Comparison of ENCODE assay signal across 8 cellular contexts in the genomic region with DNA sequence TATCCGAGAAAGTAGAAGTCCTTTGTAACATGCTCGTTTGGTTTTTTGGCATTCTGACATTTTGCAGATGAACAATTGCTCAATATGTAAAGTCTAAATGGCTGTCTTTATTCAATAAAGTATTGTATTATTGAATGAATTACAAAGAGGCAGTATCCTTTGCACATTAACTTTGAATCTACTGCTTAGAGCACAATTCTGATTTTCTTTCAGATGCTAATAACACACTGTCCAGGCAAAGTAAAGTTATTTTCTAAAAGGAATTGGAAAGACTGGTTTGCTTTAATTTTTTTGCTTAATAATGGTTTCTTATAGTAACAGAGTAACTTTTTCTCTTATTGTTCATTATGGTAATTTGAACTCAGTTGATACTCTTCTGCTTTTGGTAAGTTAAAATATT.
"Had no signal": no experiment of that assay in that cellular context is flagged by ENCODE, and none has a peak within 500 bp of the region (broad histone marks: within the 10 kb centered on the region; RNA-seq: fewer than 3 reads in every experiment).

No MANE protein-coding gene starts in this region.

- DNase-seq: GM23248, GOT3, H7, H9, HCEC 1CT, HFFc6 had no signal

- FAIRE-seq: H1, H54 had no signal
